ENCODE assay signal across 20 cellular contexts in genomic region chr9:111407813-111408212, GRCh38.
"Had no signal": no experiment of that assay in that cellular context is flagged by ENCODE, and none has a peak within 500 bp of the region (broad histone marks: within the 10 kb centered on the region; RNA-seq: fewer than 3 reads in every experiment).

No MANE protein-coding gene starts in this region.

- DNase-seq: cortex of kidney; effector memory CD8-positive, alpha-beta T cell; esophagus squamous epithelium; foreskin fibroblast; kidney glomerular epithelial cell; mesendoderm; naive B cell; spleen; stimulated activated CD4-positive, alpha-beta T cell treated with anti-CD3 and anti-CD28 coated beads, Interleukin-15, amount 100 ng/mL, for 24 hours; stimulated activated CD4-positive, alpha-beta T cell treated with anti-CD3 and anti-CD28 coated beads, Interleukin-1b, Interleukin-23, amount 100 ng/mL, for 48 hours; stimulated activated naive CD4-positive, alpha-beta T cell; stomach; thyroid gland had no signal

- H3K9me3 ChIP-seq: prostate gland, suprapubic skin, thyroid gland had no signal

- H3K4me1 Mint-ChIP-seq: naive B cell, nephron had no signal

- H3K27ac Mint-ChIP-seq: effector memory CD8-positive, alpha-beta T cell; naive B cell; nephron; type B pancreatic cell had no signal

- H3K27me3 Mint-ChIP-seq: effector memory CD8-positive, alpha-beta T cell; naive B cell; type B pancreatic cell had no signal

- H3K4me3 Mint-ChIP-seq: effector memory CD8-positive, alpha-beta T cell; naive B cell; nephron; type B pancreatic cell had no signal

- H3K27me3 ChIP-seq: esophagus squamous epithelium, spleen, stomach, suprapubic skin, thyroid gland had no signal

- H3K9ac ChIP-seq: parathyroid adenoma had no signal

- H3K79me2 ChIP-seq: parathyroid adenoma had no signal

- FAIRE-seq: urothelium cell line had no signal

- H2AFZ ChIP-seq: parathyroid adenoma had no signal

- ATAC-seq: effector memory CD8-positive, alpha-beta T cell; sciatic nerve had no signal

- H3K4me1 ChIP-seq: esophagus squamous epithelium, parathyroid adenoma, prostate gland, spleen, stomach, suprapubic skin, thyroid gland had no signal

- H3K4me3 ChIP-seq: esophagus squamous epithelium, prostate gland, spleen, stomach, suprapubic skin, thyroid gland had no signal

- H3K27ac ChIP-seq: esophagus squamous epithelium, parathyroid adenoma, prostate gland, spleen, stomach, suprapubic skin, thyroid gland had no signal
